1 cellular context compared by ENCODE assay signal in the genomic region with DNA sequence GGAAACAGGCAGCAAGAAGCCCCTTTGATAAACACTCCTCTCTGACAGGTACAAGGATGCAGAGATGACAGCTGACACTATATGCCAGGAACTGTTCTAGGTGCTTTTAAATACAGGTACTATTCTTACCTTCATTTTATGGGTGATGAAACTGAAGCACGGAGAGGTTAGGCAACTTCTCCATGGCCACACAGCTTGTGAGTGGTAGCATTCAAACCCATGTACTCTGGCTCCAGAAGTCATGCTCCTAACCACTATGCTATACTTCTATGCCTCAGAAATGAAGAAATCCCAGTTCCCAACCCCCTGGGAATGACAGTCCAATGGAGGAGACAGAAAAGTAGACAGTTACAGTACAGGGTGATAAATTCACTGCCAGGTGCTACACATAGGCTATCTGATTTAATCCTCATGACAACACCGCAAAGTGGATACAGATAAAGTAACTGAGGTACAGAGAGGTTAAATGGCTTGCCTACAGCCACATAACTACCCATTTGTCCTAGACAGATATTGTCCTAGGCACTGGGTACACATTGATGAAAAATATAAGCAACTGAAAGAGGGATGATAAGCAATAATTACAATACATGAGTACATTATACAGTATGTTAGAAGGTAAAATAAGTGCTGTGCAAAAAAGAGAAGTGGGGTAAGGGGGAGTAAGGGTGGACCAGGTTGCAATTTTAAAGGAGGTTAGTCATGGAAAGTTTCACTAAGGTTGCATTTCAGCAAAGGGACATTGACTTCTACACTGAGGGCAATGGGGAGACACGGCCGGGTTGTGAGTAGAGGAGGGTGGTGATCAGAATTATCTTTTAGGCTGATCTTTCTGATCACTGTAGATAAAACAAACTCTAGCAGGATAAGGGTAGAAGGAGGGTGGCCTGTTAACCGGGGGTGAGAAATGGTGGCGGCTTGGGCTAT.
TF ChIP-seq lines count a peak whose summit lies in the region.

No MANE protein-coding gene starts in this region.

TF ChIP-seq in K562, 482 proteins besides CTCF, POLR2A, EP300 and RAD21:
- TF ChIP-seq ARID1B (IDR thresholded peaks at IDR 0.05) = peak; percentile 51; the same call in 1 of the 2 replicates
- TF ChIP-seq KDM1A (IDR thresholded peaks at IDR 0.05) = peak; percentile 25 to 56; a peak in 1 of 4 replicates
- TF ChIP-seq SMARCE1 (IDR thresholded peaks at IDR 0.05) = peak; percentile 59; the same call in 1 of the 2 replicates
- 0 out of 2 replicates have a peak, but pooled peaks have one; percentile 12 for TF ChIP-seq CTBP1 (IDR thresholded peaks at IDR 0.05; ENCODE audit: borderline replicate concordance)
- TF ChIP-seq, protein P1, sequence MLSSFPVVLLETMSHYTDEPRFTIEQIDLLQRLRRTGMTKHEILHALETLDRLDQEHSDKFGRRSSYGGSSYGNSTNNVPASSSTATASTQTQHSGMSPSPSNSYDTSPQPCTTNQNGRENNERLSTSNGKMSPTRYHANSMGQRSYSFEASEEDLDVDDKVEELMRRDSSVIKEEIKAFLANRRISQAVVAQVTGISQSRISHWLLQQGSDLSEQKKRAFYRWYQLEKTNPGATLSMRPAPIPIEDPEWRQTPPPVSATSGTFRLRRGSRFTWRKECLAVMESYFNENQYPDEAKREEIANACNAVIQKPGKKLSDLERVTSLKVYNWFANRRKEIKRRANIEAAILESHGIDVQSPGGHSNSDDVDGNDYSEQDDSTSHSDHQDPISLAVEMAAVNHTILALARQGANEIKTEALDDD (IDR thresholded peaks at IDR 0.05) = peak; percentile 65
- TF ChIP-seq DPF2 (IDR thresholded peaks at IDR 0.05) = peak; percentile 54
- no peak for TF ChIP-seq EGR1 (conservative IDR thresholded peaks at IDR 0.05)
- 0 out of 2 replicates have a peak, but pooled peaks have one; percentile 14 for TF ChIP-seq MTA1 (IDR thresholded peaks at IDR 0.05; ENCODE audit: borderline replicate concordance)
- peak; percentile 20; the same call in 1 of the 2 replicates for TF ChIP-seq TEAD4 (IDR thresholded peaks at IDR 0.05; ENCODE audit: low read length)
- no peak for TF ChIP-seq TEAD4 (CRISPR knock-in tag; IDR thresholded peaks at IDR 0.05; ENCODE audit: borderline replicate concordance)
- TF ChIP-seq MEIS2 (IDR thresholded peaks at IDR 0.05; ENCODE audit: partially characterized antibody) = peak; percentile 42
- TF ChIP-seq, protein P2, sequence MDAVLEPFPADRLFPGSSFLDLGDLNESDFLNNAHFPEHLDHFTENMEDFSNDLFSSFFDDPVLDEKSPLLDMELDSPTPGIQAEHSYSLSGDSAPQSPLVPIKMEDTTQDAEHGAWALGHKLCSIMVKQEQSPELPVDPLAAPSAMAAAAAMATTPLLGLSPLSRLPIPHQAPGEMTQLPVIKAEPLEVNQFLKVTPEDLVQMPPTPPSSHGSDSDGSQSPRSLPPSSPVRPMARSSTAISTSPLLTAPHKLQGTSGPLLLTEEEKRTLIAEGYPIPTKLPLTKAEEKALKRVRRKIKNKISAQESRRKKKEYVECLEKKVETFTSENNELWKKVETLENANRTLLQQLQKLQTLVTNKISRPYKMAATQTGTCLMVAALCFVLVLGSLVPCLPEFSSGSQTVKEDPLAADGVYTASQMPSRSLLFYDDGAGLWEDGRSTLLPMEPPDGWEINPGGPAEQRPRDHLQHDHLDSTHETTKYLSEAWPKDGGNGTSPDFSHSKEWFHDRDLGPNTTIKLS (IDR thresholded peaks at IDR 0.05; ENCODE audit: borderline replicate concordance, low read depth) = no peak
- peak; percentile 70; the same call in 1 of the 2 replicates for TF ChIP-seq SPI1 (IDR thresholded peaks at IDR 0.05; ENCODE audit: borderline replicate concordance, low read depth, low read length)
- TF ChIP-seq TAL1 (IDR thresholded peaks at IDR 0.05) = 0 out of 2 replicates have a peak, but pooled peaks have one; percentile 8
- TF ChIP-seq, protein P3, sequence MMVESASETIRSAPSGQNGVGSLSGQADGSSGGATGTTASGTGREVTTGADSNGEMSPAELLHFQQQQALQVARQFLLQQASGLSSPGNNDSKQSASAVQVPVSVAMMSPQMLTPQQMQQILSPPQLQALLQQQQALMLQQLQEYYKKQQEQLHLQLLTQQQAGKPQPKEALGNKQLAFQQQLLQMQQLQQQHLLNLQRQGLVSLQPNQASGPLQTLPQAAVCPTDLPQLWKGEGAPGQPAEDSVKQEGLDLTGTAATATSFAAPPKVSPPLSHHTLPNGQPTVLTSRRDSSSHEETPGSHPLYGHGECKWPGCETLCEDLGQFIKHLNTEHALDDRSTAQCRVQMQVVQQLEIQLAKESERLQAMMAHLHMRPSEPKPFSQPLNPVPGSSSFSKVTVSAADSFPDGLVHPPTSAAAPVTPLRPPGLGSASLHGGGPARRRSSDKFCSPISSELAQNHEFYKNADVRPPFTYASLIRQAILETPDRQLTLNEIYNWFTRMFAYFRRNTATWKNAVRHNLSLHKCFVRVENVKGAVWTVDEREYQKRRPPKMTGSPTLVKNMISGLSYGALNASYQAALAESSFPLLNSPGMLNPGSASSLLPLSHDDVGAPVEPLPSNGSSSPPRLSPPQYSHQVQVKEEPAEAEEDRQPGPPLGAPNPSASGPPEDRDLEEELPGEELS (CRISPR knock-in tag; IDR thresholded peaks at IDR 0.05; ENCODE audit: borderline replicate concordance) = no peak
- peak; percentile 26; the same call in 1 of the 2 replicates for TF ChIP-seq SMARCA4 (IDR thresholded peaks at IDR 0.05)
- TF ChIP-seq ZNF24 (IDR thresholded peaks at IDR 0.05) = no peak
- TF ChIP-seq ZEB2 (IDR thresholded peaks at IDR 0.05) = peak; percentile 23; the same call in 1 of the 2 replicates
- no peak for TF ChIP-seq ZKSCAN3 (CRISPR knock-in tag; IDR thresholded peaks at IDR 0.05)
- peak; percentile 80 for TF ChIP-seq CEBPG (CRISPR knock-in tag; IDR thresholded peaks at IDR 0.05)
- TF ChIP-seq CEBPG (tag; conservative IDR thresholded peaks at IDR 0.05 in 1 of 2, IDR thresholded peaks at IDR 0.05 in 1 of 2) = no peak
- TF ChIP-seq CBFA2T3 (IDR thresholded peaks at IDR 0.05) = peak; percentile 66
- TF ChIP-seq, protein P4, sequence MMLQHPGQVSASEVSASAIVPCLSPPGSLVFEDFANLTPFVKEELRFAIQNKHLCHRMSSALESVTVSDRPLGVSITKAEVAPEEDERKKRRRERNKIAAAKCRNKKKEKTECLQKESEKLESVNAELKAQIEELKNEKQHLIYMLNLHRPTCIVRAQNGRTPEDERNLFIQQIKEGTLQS (IDR thresholded peaks at IDR 0.05) = peak; percentile 26; the same call in 1 of the 2 replicates
- TF ChIP-seq, protein P4 (CRISPR knock-in tag; conservative IDR thresholded peaks at IDR 0.05) = no peak
- peak; percentile 56 for TF ChIP-seq ZFP36 (IDR thresholded peaks at IDR 0.05; ENCODE audit: low read depth, low read length, partially characterized antibody)
- TF ChIP-seq PYGO2 (tag; IDR thresholded peaks at IDR 0.05) = no peak
- TF ChIP-seq, protein P5, sequence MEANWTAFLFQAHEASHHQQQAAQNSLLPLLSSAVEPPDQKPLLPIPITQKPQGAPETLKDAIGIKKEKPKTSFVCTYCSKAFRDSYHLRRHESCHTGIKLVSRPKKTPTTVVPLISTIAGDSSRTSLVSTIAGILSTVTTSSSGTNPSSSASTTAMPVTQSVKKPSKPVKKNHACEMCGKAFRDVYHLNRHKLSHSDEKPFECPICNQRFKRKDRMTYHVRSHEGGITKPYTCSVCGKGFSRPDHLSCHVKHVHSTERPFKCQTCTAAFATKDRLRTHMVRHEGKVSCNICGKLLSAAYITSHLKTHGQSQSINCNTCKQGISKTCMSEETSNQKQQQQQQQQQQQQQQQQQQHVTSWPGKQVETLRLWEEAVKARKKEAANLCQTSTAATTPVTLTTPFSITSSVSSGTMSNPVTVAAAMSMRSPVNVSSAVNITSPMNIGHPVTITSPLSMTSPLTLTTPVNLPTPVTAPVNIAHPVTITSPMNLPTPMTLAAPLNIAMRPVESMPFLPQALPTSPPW (CRISPR knock-in tag; IDR thresholded peaks at IDR 0.05) = peak; percentile 44; the same call in 1 of the 2 replicates
- TF ChIP-seq NR2C2 (CRISPR knock-in tag; IDR thresholded peaks at IDR 0.05) = no peak
- TF ChIP-seq NR2C2 (tag; IDR thresholded peaks at IDR 0.05) = 0 out of 2 replicates have a peak, but pooled peaks have one; percentile 19
- TF ChIP-seq TCF3 (CRISPR knock-in tag; IDR thresholded peaks at IDR 0.05) = peak; percentile 7; the same call in 1 of the 2 replicates
- peak; percentile 67; the same call in 1 of the 2 replicates for TF ChIP-seq BCOR (IDR thresholded peaks at IDR 0.05)
- TF ChIP-seq, protein P6, sequence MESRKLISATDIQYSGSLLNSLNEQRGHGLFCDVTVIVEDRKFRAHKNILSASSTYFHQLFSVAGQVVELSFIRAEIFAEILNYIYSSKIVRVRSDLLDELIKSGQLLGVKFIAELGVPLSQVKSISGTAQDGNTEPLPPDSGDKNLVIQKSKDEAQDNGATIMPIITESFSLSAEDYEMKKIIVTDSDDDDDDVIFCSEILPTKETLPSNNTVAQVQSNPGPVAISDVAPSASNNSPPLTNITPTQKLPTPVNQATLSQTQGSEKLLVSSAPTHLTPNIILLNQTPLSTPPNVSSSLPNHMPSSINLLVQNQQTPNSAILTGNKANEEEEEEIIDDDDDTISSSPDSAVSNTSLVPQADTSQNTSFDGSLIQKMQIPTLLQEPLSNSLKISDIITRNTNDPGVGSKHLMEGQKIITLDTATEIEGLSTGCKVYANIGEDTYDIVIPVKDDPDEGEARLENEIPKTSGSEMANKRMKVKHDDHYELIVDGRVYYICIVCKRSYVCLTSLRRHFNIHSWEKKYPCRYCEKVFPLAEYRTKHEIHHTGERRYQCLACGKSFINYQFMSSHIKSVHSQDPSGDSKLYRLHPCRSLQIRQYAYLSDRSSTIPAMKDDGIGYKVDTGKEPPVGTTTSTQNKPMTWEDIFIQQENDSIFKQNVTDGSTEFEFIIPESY (CRISPR knock-in tag; IDR thresholded peaks at IDR 0.05) = no peak
- TF ChIP-seq RBM25 (IDR thresholded peaks at IDR 0.05; ENCODE audit: low read depth, low read length, severe bottlenecking) = peak; percentile 77
- peak; percentile 48 for TF ChIP-seq CBFA2T2 (conservative IDR thresholded peaks at IDR 0.05)
